Comparison of ENCODE assay signal across 12 cellular contexts in the genomic region with DNA sequence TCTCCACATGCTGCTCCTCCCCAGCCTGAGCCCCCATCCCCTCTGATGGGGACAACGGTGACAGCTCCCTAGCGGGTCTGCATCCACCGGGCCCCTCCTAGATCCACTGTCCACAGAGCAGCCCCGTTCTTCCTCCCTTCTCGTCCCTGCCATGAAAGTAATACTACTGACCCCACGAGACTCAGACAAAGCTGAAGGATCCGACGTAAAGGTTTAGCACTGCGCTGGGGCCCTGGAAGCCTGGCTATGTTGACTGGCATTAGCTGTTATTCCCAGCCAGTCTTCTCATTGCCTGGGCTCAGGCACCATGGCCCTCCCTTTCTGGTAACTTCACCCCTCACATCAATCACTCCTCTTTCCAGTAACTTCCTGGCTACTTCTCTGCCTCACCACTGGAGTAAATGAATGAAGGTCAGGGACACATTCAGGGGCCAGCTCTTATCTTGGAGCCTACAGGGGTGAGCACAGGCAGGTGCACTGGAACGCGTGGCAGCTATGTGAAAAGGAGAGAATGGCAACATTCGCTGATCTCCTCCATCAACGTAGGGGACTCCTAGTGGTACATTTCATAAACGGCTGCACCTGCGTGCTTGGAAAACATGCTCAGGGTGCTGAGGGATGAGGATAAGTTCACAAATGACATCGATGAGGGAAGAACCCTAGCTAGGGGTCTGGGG. TPM values are rescaled to one million over a fixed set of nuclear protein-coding genes. Genes with fewer than 3 reads are reported as not detected.
DNase-seq lines count a peak whose midpoint lies in the region; ATAC-seq, FAIRE-seq and TF ChIP-seq lines count a peak whose summit lies in the region.
"Had no signal": no experiment of that assay in that cellular context is flagged by ENCODE, and none has a peak within 500 bp of the region (broad histone marks: within the 10 kb centered on the region; RNA-seq: fewer than 3 reads in every experiment).

No MANE protein-coding gene starts in this region.

- ATAC-seq in SK-N-SH treated with all-trans-retinoic acid at 6 μM for 48 hours = peak; percentile 17; the same call in 2 of the 3 replicates
- ATAC-seq in Panc1 = peak; percentile 50
- no peak for ATAC-seq in GM19035 (IDR thresholded peaks at IDR 0.05; ENCODE audit: unreplicated experiment)

- H3K9ac ChIP-seq in SK-N-SH (no peak overlapping the region), trophoblast cell (ENCODE audit: low read length) (no peak overlapping the region)

- no peaks in the 10 kb centered on the region for H4K20me1 ChIP-seq in SK-N-SH (ENCODE audit: insufficient read depth)

- TF ChIP-seq CTCF in SK-N-SH (IDR thresholded peaks at IDR 0.05) (no peak), Panc1 (IDR thresholded peaks at IDR 0.05) (no peak), epithelial cell of esophagus (IDR thresholded peaks at IDR 0.05; ENCODE audit: insufficient read depth, low read depth, low read length, missing control alignments) (no peak), D721Med (IDR thresholded peaks at IDR 0.05; ENCODE audit: insufficient read depth, missing control alignments) (no peak)

- no peak; the same call in 1 of the 2 replicates for TF ChIP-seq RAD21 in SK-N-SH (IDR thresholded peaks at IDR 0.05; ENCODE audit: low read length)

- WGBS in SK-N-SH (ENCODE audit: low lambda C conversion rate) = 86% methylated on average over 16 of the region's 16 CpGs
- no CpG with 5 or more reads among the region's 16 CpGs for WGBS in trophoblast cell (ENCODE audit: extremely low coverage, insufficient coverage, insufficient read length)

- no peak overlapping the region for H4K91ac ChIP-seq in trophoblast cell (ENCODE audit: low read depth, low read length)

- POLR2A ChIA-PET in SK-N-SH (lab: Yijun Ruan, JAX) = interaction anchor here (0.8 to 2.0 kb wide), 7 partner anchors 32 to 390 kb away, joined by 3 to 5 read pairs (median 4); no protein-coding TSS in a partner anchor
- POLR2A ChIA-PET in Panc1 (lab: Charles Lee) = no interaction called here

- CTCF ChIA-PET in SK-N-SH (lab: Yijun Ruan, JAX) (interaction anchor here (0.7 to 9.6 kb wide), 44 partner anchors 9 to 642 kb away, joined by 3 to 181 read pairs (median 8); partner anchors contain the start of genes IL34, MTSS2 and VAC14), Panc1 (lab: Charles Lee) (interaction anchor here (0.5 to 1.1 kb wide), 4 partner anchors 88 to 139 kb away, joined by 3 to 4 read pairs (median 3); no protein-coding TSS in a partner anchor)

- FAIRE-seq in D721Med (lab: Jason Lieb, UNC) = no peak

- peaks cover 5% of the 10 kb centered on the region for H3F3A ChIP-seq in SK-N-SH (replicated peaks; ENCODE audit: insufficient read depth)

- DNase-seq in SK-N-SH (no peak), Panc1 (ENCODE audit: low read depth, low spot score) (no peak), epithelial cell of esophagus (ENCODE audit: low read depth) (peak; percentile 35), trophoblast cell (peak; percentile 50 to 61), activated gamma-delta T cell treated with Interleukin-2 at 50 U/mL for 16 hours (no peak), D721Med (ENCODE audit: insufficient read length, low spot score) (no peak)
- DNase-seq: COR-L47, SIG-M5 had no signal

- H3K27ac ChIP-seq in SK-N-SH (ENCODE audit: low read depth in 2 of 2, low read length in 1 of 2) = no peak overlapping the region
- H3K27ac ChIP-seq in Panc1 (ENCODE audit: low read length) = no peak overlapping the region
- H3K27ac ChIP-seq in trophoblast cell (ENCODE audit: low read depth, low read length) = no peak overlapping the region
- H3K27ac ChIP-seq: testis had no signal

- H3K4me3 ChIP-seq in SK-N-SH (ENCODE audit: low read depth in 2 of 2, low read length in 1 of 2) = no peak overlapping the region; a peak in 1 of 4 replicates
- no peak overlapping the region for H3K4me3 ChIP-seq in Panc1 (ENCODE audit: low read depth in 2 of 2, low read length in 2 of 2)
- H3K4me3 ChIP-seq in epithelial cell of esophagus (ENCODE audit: low read length) = no peak overlapping the region
- H3K4me3 ChIP-seq in trophoblast cell (ENCODE audit: low read depth, low read length) = no peak overlapping the region
- H3K4me3 ChIP-seq: MG63, testis had no signal

- H2AK5ac ChIP-seq in trophoblast cell (ENCODE audit: low read length) = no peak overlapping the region

- H4K8ac ChIP-seq in trophoblast cell (ENCODE audit: low read depth, low read length) = no peak overlapping the region

- no peak overlapping the region for H2BK5ac ChIP-seq in trophoblast cell (ENCODE audit: low read depth, low read length, poor library complexity)

- no peak overlapping the region for H3K4ac ChIP-seq in trophoblast cell (ENCODE audit: low read depth, low read length)

- no peak overlapping the region for H2BK12ac ChIP-seq in trophoblast cell (ENCODE audit: low read length)

- no peak overlapping the region for H2BK120ac ChIP-seq in trophoblast cell (ENCODE audit: insufficient read depth, low read length, poor library complexity)

- no peak overlapping the region for H4K12ac ChIP-seq in trophoblast cell (ENCODE audit: low read depth, low read length)

- no TSS peak for BruUV-seq in Panc1 (replicated peaks; lab: Mats Ljungman, UMichigan)

- in situ Hi-C loops in Panc1 (cut with HindIII; ENCODE audit: low pct_unique_long_range_greater_than_20kb, low sequenced_read_pairs) = no loop called here

- H3K4me1 ChIP-seq in SK-N-SH (ENCODE audit: control insufficient read depth in 1 of 2, insufficient read depth in 2 of 2, low read depth in 1 of 2, low read length in 1 of 2) = peaks cover 0 to 3% of the 10 kb centered on the region in 2 experiments; a peak in 1 of 4 replicates
- H3K4me1 ChIP-seq in Panc1 (ENCODE audit: control insufficient read depth, insufficient read depth, low read length) = no peaks in the 10 kb centered on the region
- H3K4me1 ChIP-seq in trophoblast cell (ENCODE audit: control insufficient read depth in 1 of 2, insufficient read depth in 2 of 2, low read length in 2 of 2) = peaks cover 6 to 9% of the 10 kb centered on the region in 2 experiments
- H3K4me1 ChIP-seq: testis had no signal

- intact Hi-C loops in Panc1 (cut with micrococcal nuclease; ENCODE audit: unreplicated experiment) = loop anchor here (5.0 kb wide), 1 partner anchor 88 kb away; no protein-coding TSS in a partner anchor

- H3K36me3 ChIP-seq in SK-N-SH (replicated peaks in 1 of 2; ENCODE audit: control insufficient read depth in 1 of 2, insufficient read depth in 2 of 2, low read length in 1 of 2) (peaks cover 24 to 26% of the 10 kb centered on the region in 2 experiments), Panc1 (ENCODE audit: control insufficient read depth, insufficient read depth, low read length) (no peaks in the 10 kb centered on the region; the same call in 1 of the 2 replicates), trophoblast cell (ENCODE audit: control insufficient read depth in 1 of 2, insufficient read depth in 2 of 2, low read length in 2 of 2) (peaks cover 11 to 22% of the 10 kb centered on the region in 2 experiments)
- H3K36me3 ChIP-seq: MG63 had no signal

- H3K79me1 ChIP-seq in trophoblast cell (ENCODE audit: low read length) = peaks cover 4% of the 10 kb centered on the region

- no peak overlapping the region for H3K18ac ChIP-seq in trophoblast cell (ENCODE audit: low read length)

- H3K4me2 ChIP-seq in SK-N-SH (no peak overlapping the region), trophoblast cell (ENCODE audit: low read length) (no peak overlapping the region)

- H3K27me3 ChIP-seq in SK-N-SH (ENCODE audit: insufficient read depth) (no peaks in the 10 kb centered on the region), Panc1 (ENCODE audit: control insufficient read depth, insufficient read depth, low read length) (no peaks in the 10 kb centered on the region), trophoblast cell (ENCODE audit: insufficient read depth, low read length) (no peaks in the 10 kb centered on the region)
- H3K27me3 ChIP-seq: MG63, testis had no signal

- H2AFZ ChIP-seq in SK-N-SH (ENCODE audit: low read depth) = no peak overlapping the region
- no peak overlapping the region for H2AFZ ChIP-seq in trophoblast cell (ENCODE audit: insufficient read depth, low read length, poor library complexity)

- H3K9me3 ChIP-seq in SK-N-SH (no peaks in the 10 kb centered on the region), Panc1 (ENCODE audit: control insufficient read depth, insufficient read depth, low read depth, low read length) (no peaks in the 10 kb centered on the region), trophoblast cell (ENCODE audit: insufficient read depth, low read depth, low read length) (no peaks in the 10 kb centered on the region)
- H3K9me3 ChIP-seq: MG63, testis had no signal

- TF ChIP-seq EP300 in SK-N-SH (IDR thresholded peaks at IDR 0.05; ENCODE audit: borderline replicate concordance in 1 of 2, low read depth in 1 of 2, low read length in 1 of 2) = no peak

- no peak overlapping the region for H3K23ac ChIP-seq in trophoblast cell (ENCODE audit: low read length)

- H3K79me2 ChIP-seq in SK-N-SH (ENCODE audit: insufficient read depth) (no peaks in the 10 kb centered on the region), trophoblast cell (ENCODE audit: control insufficient read depth, insufficient read depth, low read length, poor library complexity) (no peaks in the 10 kb centered on the region)

- H3K14ac ChIP-seq in trophoblast cell (ENCODE audit: low read length) = no peak overlapping the region

- H3K9me2 ChIP-seq in SK-N-SH = no peaks in the 10 kb centered on the region

TF ChIP-seq in SK-N-SH treated with all-trans-retinoic acid at 6 μM for 48 hours, 23 proteins besides CTCF, POLR2A, EP300 and RAD21:
- TF ChIP-seq ZFP3 (CRISPR knock-in tag; IDR thresholded peaks at IDR 0.05) (0 out of 2 replicates have a peak, but pooled peaks have one; percentile 75), CSDC2 (CRISPR knock-in tag; IDR thresholded peaks at IDR 0.05) (no peak)

TF ChIP-seq in SK-N-SH, 30 proteins besides CTCF, POLR2A, EP300 and RAD21 (continues in another document):
- TF ChIP-seq, protein P1, sequence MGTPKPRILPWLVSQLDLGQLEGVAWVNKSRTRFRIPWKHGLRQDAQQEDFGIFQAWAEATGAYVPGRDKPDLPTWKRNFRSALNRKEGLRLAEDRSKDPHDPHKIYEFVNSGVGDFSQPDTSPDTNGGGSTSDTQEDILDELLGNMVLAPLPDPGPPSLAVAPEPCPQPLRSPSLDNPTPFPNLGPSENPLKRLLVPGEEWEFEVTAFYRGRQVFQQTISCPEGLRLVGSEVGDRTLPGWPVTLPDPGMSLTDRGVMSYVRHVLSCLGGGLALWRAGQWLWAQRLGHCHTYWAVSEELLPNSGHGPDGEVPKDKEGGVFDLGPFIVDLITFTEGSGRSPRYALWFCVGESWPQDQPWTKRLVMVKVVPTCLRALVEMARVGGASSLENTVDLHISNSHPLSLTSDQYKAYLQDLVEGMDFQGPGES (IDR thresholded peaks at IDR 0.05; ENCODE audit: low read depth, low read length) = no peak
- TF ChIP-seq TAF1 (IDR thresholded peaks at IDR 0.05; ENCODE audit: borderline replicate concordance, low read depth, low read length) (no peak), FOSL2 (IDR thresholded peaks at IDR 0.05; ENCODE audit: borderline replicate concordance, low read depth) (no peak), RFX5 (IDR thresholded peaks at IDR 0.05; ENCODE audit: low read length) (no peak), ELF1 (IDR thresholded peaks at IDR 0.05) (no peak)

RNA-seq across cellular contexts. Expression of gene VAC14, which starts 30.5 kb away (rescaled TPM):
- 30.9 and 33.2 TPM in 2 replicates for polyA plus RNA-seq in SK-N-SH (2012; rRNA removed)
- polyA plus RNA-seq in SK-N-SH (2012; cell fraction: cytosol; rRNA removed) = 12.9 and 21.9 TPM in 2 replicates
- polyA plus RNA-seq in SK-N-SH (2012; cell fraction: nucleus; rRNA removed) = 48.4 and 53.9 TPM in 2 replicates
- total RNA-seq in Panc1 (2021; ENCODE audit: unreplicated experiment) = 37.9 TPM
- 37.7 TPM for polyA plus RNA-seq in Panc1 (2012; ENCODE audit: insufficient read length)
- 20.7 and 22.3 TPM in 2 replicates for polyA plus RNA-seq in trophoblast cell (2013)

Comparison
In these comparisons a context has a peak if more than half of its experiments do, and no peak if none do; other contexts are left out.
1. DNase-seq: peak in epithelial cell of esophagus (single experiment) and trophoblast cell (2 of 2); none in SK-N-SH (single experiment), Panc1 (single experiment), activated gamma-delta T cell treated with Interleukin-2 at 50 U/mL for 16 hours (single experiment) and D721Med (single experiment).